Comparison of ENCODE assay signal across 1 cellular context in the genomic region with DNA sequence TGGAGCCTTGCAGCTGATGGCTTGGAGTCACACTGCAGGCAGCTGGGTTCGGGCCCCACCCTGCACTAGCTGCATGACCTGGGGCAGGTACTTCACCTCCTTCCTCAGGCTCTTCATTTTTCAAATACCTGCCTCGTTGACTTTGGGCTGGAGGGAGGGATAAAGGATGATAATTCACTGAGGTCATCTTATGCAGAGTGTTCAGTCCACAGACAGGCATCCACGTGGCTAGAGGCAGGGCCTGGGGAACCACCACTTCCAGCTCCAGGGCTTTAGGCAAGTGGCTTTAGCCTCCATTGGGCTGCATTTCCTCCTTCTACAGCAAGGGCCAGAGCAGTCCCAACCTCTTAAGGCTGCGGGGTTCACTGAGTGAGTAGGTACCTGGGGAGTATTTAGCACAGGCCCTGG.
TF ChIP-seq lines count a peak whose summit lies in the region.

No MANE protein-coding gene starts in this region.

TF ChIP-seq in GM23338, 12 proteins besides CTCF, POLR2A, EP300 and RAD21 (continued from another document):
- TF ChIP-seq, protein P1, sequence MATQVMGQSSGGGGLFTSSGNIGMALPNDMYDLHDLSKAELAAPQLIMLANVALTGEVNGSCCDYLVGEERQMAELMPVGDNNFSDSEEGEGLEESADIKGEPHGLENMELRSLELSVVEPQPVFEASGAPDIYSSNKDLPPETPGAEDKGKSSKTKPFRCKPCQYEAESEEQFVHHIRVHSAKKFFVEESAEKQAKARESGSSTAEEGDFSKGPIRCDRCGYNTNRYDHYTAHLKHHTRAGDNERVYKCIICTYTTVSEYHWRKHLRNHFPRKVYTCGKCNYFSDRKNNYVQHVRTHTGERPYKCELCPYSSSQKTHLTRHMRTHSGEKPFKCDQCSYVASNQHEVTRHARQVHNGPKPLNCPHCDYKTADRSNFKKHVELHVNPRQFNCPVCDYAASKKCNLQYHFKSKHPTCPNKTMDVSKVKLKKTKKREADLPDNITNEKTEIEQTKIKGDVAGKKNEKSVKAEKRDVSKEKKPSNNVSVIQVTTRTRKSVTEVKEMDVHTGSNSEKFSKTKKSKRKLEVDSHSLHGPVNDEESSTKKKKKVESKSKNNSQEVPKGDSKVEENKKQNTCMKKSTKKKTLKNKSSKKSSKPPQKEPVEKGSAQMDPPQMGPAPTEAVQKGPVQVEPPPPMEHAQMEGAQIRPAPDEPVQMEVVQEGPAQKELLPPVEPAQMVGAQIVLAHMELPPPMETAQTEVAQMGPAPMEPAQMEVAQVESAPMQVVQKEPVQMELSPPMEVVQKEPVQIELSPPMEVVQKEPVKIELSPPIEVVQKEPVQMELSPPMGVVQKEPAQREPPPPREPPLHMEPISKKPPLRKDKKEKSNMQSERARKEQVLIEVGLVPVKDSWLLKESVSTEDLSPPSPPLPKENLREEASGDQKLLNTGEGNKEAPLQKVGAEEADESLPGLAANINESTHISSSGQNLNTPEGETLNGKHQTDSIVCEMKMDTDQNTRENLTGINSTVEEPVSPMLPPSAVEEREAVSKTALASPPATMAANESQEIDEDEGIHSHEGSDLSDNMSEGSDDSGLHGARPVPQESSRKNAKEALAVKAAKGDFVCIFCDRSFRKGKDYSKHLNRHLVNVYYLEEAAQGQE (IDR thresholded peaks at IDR 0.05; ENCODE audit: unreplicated experiment), result no peak
- TF ChIP-seq ZNF331 (CRISPR knock-in tag; IDR thresholded peaks at IDR 0.05; ENCODE audit: low read depth) (no peak), EZH2 (IDR thresholded peaks at IDR 0.05; ENCODE audit: low read depth, unreplicated experiment) (no peak), NANOG (IDR thresholded peaks at IDR 0.05; ENCODE audit: borderline replicate concordance) (no peak)
- TF ChIP-seq, protein P2, sequence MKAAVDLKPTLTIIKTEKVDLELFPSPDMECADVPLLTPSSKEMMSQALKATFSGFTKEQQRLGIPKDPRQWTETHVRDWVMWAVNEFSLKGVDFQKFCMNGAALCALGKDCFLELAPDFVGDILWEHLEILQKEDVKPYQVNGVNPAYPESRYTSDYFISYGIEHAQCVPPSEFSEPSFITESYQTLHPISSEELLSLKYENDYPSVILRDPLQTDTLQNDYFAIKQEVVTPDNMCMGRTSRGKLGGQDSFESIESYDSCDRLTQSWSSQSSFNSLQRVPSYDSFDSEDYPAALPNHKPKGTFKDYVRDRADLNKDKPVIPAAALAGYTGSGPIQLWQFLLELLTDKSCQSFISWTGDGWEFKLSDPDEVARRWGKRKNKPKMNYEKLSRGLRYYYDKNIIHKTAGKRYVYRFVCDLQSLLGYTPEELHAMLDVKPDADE (IDR thresholded peaks at IDR 0.05), result no peak
